In the genomic region with DNA sequence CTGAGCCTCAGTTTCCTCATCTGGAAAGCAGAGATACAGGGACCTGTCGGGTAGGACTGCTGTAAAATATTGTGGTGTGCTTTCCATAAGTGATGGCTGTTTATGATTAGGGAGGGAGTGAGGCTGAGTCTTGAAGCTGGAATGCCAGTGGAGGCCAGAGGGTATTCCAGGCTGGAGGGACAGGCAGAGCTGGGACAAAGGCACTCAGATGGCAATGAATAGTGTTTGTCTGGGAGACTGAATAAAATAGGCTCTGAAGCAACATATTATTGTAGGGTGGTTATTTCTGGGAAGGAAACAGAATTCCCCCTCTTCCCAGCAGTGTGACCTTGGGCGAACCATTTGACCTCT, we compare ENCODE assay signal across 1 cellular context.
A peak's percentile ranks its signal among the peaks of the same experiment; 100 is the strongest.
TF ChIP-seq lines count a peak whose summit lies in the region.

No MANE protein-coding gene starts in this region.

TF ChIP-seq in H1, 55 proteins besides CTCF, POLR2A, EP300 and RAD21:
- TF ChIP-seq SUZ12 (IDR thresholded peaks at IDR 0.05; ENCODE audit: low read length) (0 out of 2 replicates have a peak, but pooled peaks have one; percentile 3), RXRA (IDR thresholded peaks at IDR 0.05; ENCODE audit: insufficient read depth, low read depth, low read length) (no peak)
